In genomic region chr2:154238252-154238651, GRCh38 we compare ENCODE assay signal across 36 cellular contexts.
"Had no signal": no experiment of that assay in that cellular context is flagged by ENCODE, and none has a peak within 500 bp of the region (broad histone marks: within the 10 kb centered on the region; RNA-seq: fewer than 3 reads in every experiment).

No MANE protein-coding gene starts in this region.

- H3K9me3 ChIP-seq: adrenal gland, ascending aorta, body of pancreas, breast epithelium had no signal

- DNase-seq: activated effector memory CD4-positive, alpha-beta T cell treated with anti-CD3 and anti-CD28 coated beads, Interleukin-2, amount 50 U/mL, for 16 hours; activated effector memory CD4-positive, alpha-beta T cell treated with Interleukin-2 at 50 U/mL for 16 hours; activated gamma-delta T cell; activated gamma-delta T cell treated with Interleukin-2 at 50 U/mL for 16 hours; activated naive CD4-positive, alpha-beta T cell treated with anti-CD3 and anti-CD28 coated beads for 36 hours; activated naive CD4-positive, alpha-beta T cell treated with anti-CD3 and anti-CD28 coated beads, Interleukin-2, amount 10 ng/mL, durations not matched to agents 7 days and 5 days; activated naive CD4-positive, alpha-beta T cell treated with anti-CD3 and anti-CD28 coated beads, Interleukin-2, amount 50 U/mL, for 16 hours; activated naive CD4-positive, alpha-beta T cell treated with Interleukin-2 at 50 U/mL for 16 hours; activated naive CD8-positive, alpha-beta T cell treated with anti-CD3 and anti-CD28 coated beads for 36 hours; activated naive CD8-positive, alpha-beta T cell treated with anti-CD3 and anti-CD28 coated beads, Interleukin-2, amount 10 ng/mL, durations not matched to agents 7 days and 5 days; activated naive CD8-positive, alpha-beta T cell treated with anti-CD3 and anti-CD28 coated beads, Interleukin-2, amount 50 U/mL, for 24 hours; activated T-cell treated with anti-CD3 and anti-CD28 coated beads, Interleukin-2, amount 50 U/mL, for 24 hours; activated T-cell treated with anti-CD3 and anti-CD28 coated beads, Interleukin-2, amount 50 U/mL, for 4 hours; activated T-cell treated with anti-CD3 and anti-CD28 coated beads, Interleukin-2, amount 50 U/mL, for 48 hours; activated T-cell treated with anti-CD3 and anti-CD28 coated beads, Interleukin-2, amount 50 U/mL, for 72 hours; adrenal gland; amniotic stem cell; amygdala; anterior cingulate cortex; aorta; body of pancreas; brain microvascular endothelial cell; caudate nucleus; central memory CD4-positive, alpha-beta T cell; cerebellar nuclear complex had no signal

- H3K9me3 Mint-ChIP-seq: activated naive CD4-positive, alpha-beta T cell treated with anti-CD3 and anti-CD28 coated beads, Interleukin-2, amount 50 U/mL, for 72 hours; activated naive CD8-positive, alpha-beta T cell treated with anti-CD3 and anti-CD28 coated beads for 36 hours; activated naive CD8-positive, alpha-beta T cell treated with anti-CD3 and anti-CD28 coated beads, Interleukin-2, amount 10 ng/mL, durations not matched to agents 7 days and 5 days; activated naive CD8-positive, alpha-beta T cell treated with anti-CD3 and anti-CD28 coated beads, Interleukin-2, amount 50 U/mL, for 24 hours; activated T-helper 1 cell treated with anti-CD3 and anti-CD28 coated beads, Interleukin-12 subunit alpha, Interleukin-12 subunit beta, Interleukin-2, Interleukin-4 antibody, amounts not matched to agents 30 ng/mL and 10 ng/mL and 1 ng/mL, durations not matched to agents 14 hours and 24 hours and 36 hours; activated T-helper 2 cell treated with anti-CD3 and anti-CD28 coated beads, Interferon-gamma antibody, Interleukin-2, Interleukin-4, amounts not matched to agents 10 μg/mL and 5 μg/mL and 100 μg/mL, durations not matched to agents 14 hours and 24 hours and 36 hours; brain had no signal

- H3K4me3 Mint-ChIP-seq: activated naive CD4-positive, alpha-beta T cell treated with anti-CD3 and anti-CD28 coated beads for 36 hours; activated naive CD4-positive, alpha-beta T cell treated with anti-CD3 and anti-CD28 coated beads, Interleukin-2, amount 10 ng/mL, durations not matched to agents 7 days and 5 days; activated naive CD4-positive, alpha-beta T cell treated with anti-CD3 and anti-CD28 coated beads, Interleukin-2, amount 50 U/mL, for 24 hours; activated naive CD8-positive, alpha-beta T cell; activated naive CD8-positive, alpha-beta T cell treated with anti-CD3 and anti-CD28 coated beads for 36 hours; activated naive CD8-positive, alpha-beta T cell treated with anti-CD3 and anti-CD28 coated beads, Interleukin-2, amount 10 ng/mL, durations not matched to agents 7 days and 5 days; activated naive CD8-positive, alpha-beta T cell treated with anti-CD3 and anti-CD28 coated beads, Interleukin-2, amount 50 U/mL, for 24 hours; activated T-cell treated with anti-CD3 and anti-CD28 coated beads, Interleukin-2, amount 50 U/mL, for 24 hours; activated T-cell treated with anti-CD3 and anti-CD28 coated beads, Interleukin-2, amount 50 U/mL, for 4 hours; activated T-cell treated with anti-CD3 and anti-CD28 coated beads, Interleukin-2, amount 50 U/mL, for 72 hours; activated T-helper 1 cell treated with anti-CD3 and anti-CD28 coated beads, Interleukin-12 subunit alpha, Interleukin-12 subunit beta, Interleukin-2, Interleukin-4 antibody, amounts not matched to agents 30 ng/mL and 10 ng/mL and 1 ng/mL, durations not matched to agents 14 hours and 24 hours and 36 hours; activated T-helper 17 cell treated with anti-CD3 and anti-CD28 coated beads, Interleukin-2, amount 50 U/mL, for 72 hours; brain; central memory CD8-positive, alpha-beta T cell had no signal

- H3K4me1 Mint-ChIP-seq: activated naive CD4-positive, alpha-beta T cell treated with anti-CD3 and anti-CD28 coated beads, Interleukin-2, amount 10 ng/mL, durations not matched to agents 7 days and 5 days; activated naive CD4-positive, alpha-beta T cell treated with anti-CD3 and anti-CD28 coated beads, Interleukin-2, amount 50 U/mL, for 24 hours; activated naive CD8-positive, alpha-beta T cell treated with anti-CD3 and anti-CD28 coated beads for 36 hours; activated naive CD8-positive, alpha-beta T cell treated with anti-CD3 and anti-CD28 coated beads, Interleukin-2, amount 10 ng/mL, durations not matched to agents 7 days and 5 days; activated naive CD8-positive, alpha-beta T cell treated with anti-CD3 and anti-CD28 coated beads, Interleukin-2, amount 50 U/mL, for 24 hours; activated T-helper 17 cell treated with anti-CD3 and anti-CD28 coated beads, Interleukin-2, amount 50 U/mL, for 72 hours; brain; central memory CD8-positive, alpha-beta T cell had no signal

- H3K27me3 ChIP-seq: adrenal gland, ascending aorta, body of pancreas, brain microvascular endothelial cell, breast epithelium, cardiac muscle cell had no signal

- ATAC-seq: activated naive CD4-positive, alpha-beta T cell treated with anti-CD3 and anti-CD28 coated beads, Interleukin-2, amount 50 U/mL, for 72 hours; activated naive CD8-positive, alpha-beta T cell treated with anti-CD3 and anti-CD28 coated beads, Interleukin-2, amount 50 U/mL, for 24 hours; activated T-cell treated with anti-CD3 and anti-CD28 coated beads, Interleukin-2, amount 50 U/mL, for 4 hours; activated T-cell treated with anti-CD3 and anti-CD28 coated beads, Interleukin-2, amount 50 U/mL, for 72 hours; activated T-helper 17 cell treated with anti-CD3 and anti-CD28 coated beads, Interleukin-2, amount 50 U/mL, for 72 hours; body of pancreas had no signal

- H3K36me3 ChIP-seq: adrenal gland, ascending aorta, brain microvascular endothelial cell, breast epithelium, cardiac muscle cell had no signal

- H3K27ac ChIP-seq: adrenal gland, ascending aorta, body of pancreas, brain microvascular endothelial cell, breast epithelium, cardiac muscle cell had no signal

- H3K4me1 ChIP-seq: adrenal gland, ascending aorta, body of pancreas, breast epithelium had no signal

- H3K4me3 ChIP-seq: adrenal gland, ascending aorta, body of pancreas, breast epithelium, cardiac muscle cell had no signal

- H3K27me3 Mint-ChIP-seq: activated naive CD4-positive, alpha-beta T cell treated with anti-CD3 and anti-CD28 coated beads, Interleukin-2, amount 10 ng/mL, durations not matched to agents 7 days and 5 days; activated naive CD4-positive, alpha-beta T cell treated with anti-CD3 and anti-CD28 coated beads, Interleukin-2, amount 50 U/mL, for 24 hours; activated naive CD8-positive, alpha-beta T cell; activated naive CD8-positive, alpha-beta T cell treated with anti-CD3 and anti-CD28 coated beads for 36 hours; activated naive CD8-positive, alpha-beta T cell treated with anti-CD3 and anti-CD28 coated beads, Interleukin-2, amount 10 ng/mL, durations not matched to agents 7 days and 5 days; activated naive CD8-positive, alpha-beta T cell treated with anti-CD3 and anti-CD28 coated beads, Interleukin-2, amount 50 U/mL, for 24 hours; activated T-cell treated with anti-CD3 and anti-CD28 coated beads, Interleukin-2, amount 50 U/mL, for 24 hours; activated T-helper 17 cell treated with anti-CD3 and anti-CD28 coated beads, Interleukin-2, amount 50 U/mL, for 72 hours; brain; central memory CD8-positive, alpha-beta T cell had no signal

- H3K27ac Mint-ChIP-seq: activated naive CD4-positive, alpha-beta T cell treated with anti-CD3 and anti-CD28 coated beads for 36 hours; activated naive CD4-positive, alpha-beta T cell treated with anti-CD3 and anti-CD28 coated beads, Interleukin-2, amount 10 ng/mL, durations not matched to agents 7 days and 5 days; activated naive CD4-positive, alpha-beta T cell treated with anti-CD3 and anti-CD28 coated beads, Interleukin-2, amount 50 U/mL, for 24 hours; activated naive CD4-positive, alpha-beta T cell treated with anti-CD3 and anti-CD28 coated beads, Interleukin-2, amount 50 U/mL, for 72 hours; activated naive CD8-positive, alpha-beta T cell; activated naive CD8-positive, alpha-beta T cell treated with anti-CD3 and anti-CD28 coated beads for 36 hours; activated naive CD8-positive, alpha-beta T cell treated with anti-CD3 and anti-CD28 coated beads, Interleukin-2, amount 10 ng/mL, durations not matched to agents 7 days and 5 days; activated naive CD8-positive, alpha-beta T cell treated with anti-CD3 and anti-CD28 coated beads, Interleukin-2, amount 50 U/mL, for 24 hours; activated T-cell treated with anti-CD3 and anti-CD28 coated beads, Interleukin-2, amount 50 U/mL, for 24 hours; activated T-cell treated with anti-CD3 and anti-CD28 coated beads, Interleukin-2, amount 50 U/mL, for 72 hours; activated T-helper 1 cell treated with anti-CD3 and anti-CD28 coated beads, Interleukin-12 subunit alpha, Interleukin-12 subunit beta, Interleukin-2, Interleukin-4 antibody, amounts not matched to agents 30 ng/mL and 10 ng/mL and 1 ng/mL, durations not matched to agents 14 hours and 24 hours and 36 hours; activated T-helper 17 cell treated with anti-CD3 and anti-CD28 coated beads, Interleukin-2, amount 50 U/mL, for 72 hours; activated T-helper 2 cell treated with anti-CD3 and anti-CD28 coated beads, Interferon-gamma antibody, Interleukin-2, Interleukin-4, amounts not matched to agents 10 μg/mL and 5 μg/mL and 100 μg/mL, durations not matched to agents 14 hours and 24 hours and 36 hours; brain had no signal

- H3K36me3 Mint-ChIP-seq: activated naive CD4-positive, alpha-beta T cell treated with anti-CD3 and anti-CD28 coated beads, Interleukin-2, amount 10 ng/mL, durations not matched to agents 7 days and 5 days; activated naive CD4-positive, alpha-beta T cell treated with anti-CD3 and anti-CD28 coated beads, Interleukin-2, amount 50 U/mL, for 24 hours; activated naive CD4-positive, alpha-beta T cell treated with anti-CD3 and anti-CD28 coated beads, Interleukin-2, amount 50 U/mL, for 72 hours; activated naive CD8-positive, alpha-beta T cell; activated naive CD8-positive, alpha-beta T cell treated with anti-CD3 and anti-CD28 coated beads for 36 hours; activated naive CD8-positive, alpha-beta T cell treated with anti-CD3 and anti-CD28 coated beads, Interleukin-2, amount 10 ng/mL, durations not matched to agents 7 days and 5 days; brain had no signal
